8 cellular contexts compared by ENCODE assay signal in the genomic region with DNA sequence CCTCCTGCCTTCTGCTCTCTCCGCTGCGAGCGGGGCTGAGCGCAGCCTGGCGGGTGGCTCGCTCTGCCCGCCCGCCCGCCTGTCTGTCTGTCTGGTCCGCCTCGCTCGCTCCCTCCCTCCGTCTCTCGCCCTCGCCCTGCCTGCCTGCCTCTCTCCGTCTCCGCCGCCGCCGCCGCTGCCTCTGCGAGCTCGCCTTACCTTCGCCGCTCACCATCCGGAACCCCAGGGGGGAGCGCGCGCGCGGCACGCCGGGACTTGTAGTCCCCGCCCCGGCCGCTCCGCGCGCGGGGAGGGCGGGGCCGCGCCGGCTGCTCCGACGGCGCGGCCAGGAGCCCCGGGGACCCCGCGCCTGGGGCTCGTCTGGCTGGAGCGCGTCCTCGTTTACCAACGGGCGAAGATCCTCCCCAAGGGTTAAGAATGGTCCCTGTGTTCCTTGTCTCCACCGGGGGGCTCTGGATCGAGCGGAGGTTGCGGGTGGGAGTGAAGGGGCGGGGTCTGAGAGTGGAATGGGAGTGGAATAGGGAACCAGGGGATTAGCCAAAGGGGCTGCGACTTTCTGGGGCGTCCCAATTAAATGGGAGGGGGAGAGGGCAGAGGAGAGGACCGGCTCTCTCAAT. TPM values are rescaled to one million over a fixed set of nuclear protein-coding genes. Genes with fewer than 3 reads are reported as not detected.
A peak's percentile ranks its signal among the peaks of the same experiment; 100 is the strongest.
DNase-seq lines count a peak whose midpoint lies in the region; ATAC-seq and TF ChIP-seq lines count a peak whose summit lies in the region.

A gene with protein sequence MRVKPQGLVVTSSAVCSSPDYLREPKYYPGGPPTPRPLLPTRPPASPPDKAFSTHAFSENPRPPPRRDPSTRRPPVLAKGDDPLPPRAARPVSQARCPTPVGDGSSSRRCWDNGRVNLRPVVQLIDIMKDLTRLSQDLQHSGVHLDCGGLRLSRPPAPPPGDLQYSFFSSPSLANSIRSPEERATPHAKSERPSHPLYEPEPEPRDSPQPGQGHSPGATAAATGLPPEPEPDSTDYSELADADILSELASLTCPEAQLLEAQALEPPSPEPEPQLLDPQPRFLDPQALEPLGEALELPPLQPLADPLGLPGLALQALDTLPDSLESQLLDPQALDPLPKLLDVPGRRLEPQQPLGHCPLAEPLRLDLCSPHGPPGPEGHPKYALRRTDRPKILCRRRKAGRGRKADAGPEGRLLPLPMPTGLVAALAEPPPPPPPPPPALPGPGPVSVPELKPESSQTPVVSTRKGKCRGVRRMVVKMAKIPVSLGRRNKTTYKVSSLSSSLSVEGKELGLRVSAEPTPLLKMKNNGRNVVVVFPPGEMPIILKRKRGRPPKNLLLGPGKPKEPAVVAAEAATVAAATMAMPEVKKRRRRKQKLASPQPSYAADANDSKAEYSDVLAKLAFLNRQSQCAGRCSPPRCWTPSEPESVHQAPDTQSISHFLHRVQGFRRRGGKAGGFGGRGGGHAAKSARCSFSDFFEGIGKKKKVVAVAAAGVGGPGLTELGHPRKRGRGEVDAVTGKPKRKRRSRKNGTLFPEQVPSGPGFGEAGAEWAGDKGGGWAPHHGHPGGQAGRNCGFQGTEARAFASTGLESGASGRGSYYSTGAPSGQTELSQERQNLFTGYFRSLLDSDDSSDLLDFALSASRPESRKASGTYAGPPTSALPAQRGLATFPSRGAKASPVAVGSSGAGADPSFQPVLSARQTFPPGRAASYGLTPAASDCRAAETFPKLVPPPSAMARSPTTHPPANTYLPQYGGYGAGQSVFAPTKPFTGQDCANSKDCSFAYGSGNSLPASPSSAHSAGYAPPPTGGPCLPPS (N-terminal part only) (minus strand): TSS at position 183 of the 617 bp plus-strand sequence. CDS start 52,029 bp downstream, outside the sequence.

- H3K9me3 Mint-ChIP-seq in CD4-positive, alpha-beta memory T cell: no peaks in the 10 kb centered on the region
- H3K9me3 Mint-ChIP-seq in nephron progenitor cell: no peaks in the 10 kb centered on the region

- no peaks in the 10 kb centered on the region for H3K36me3 ChIP-seq in CD4-positive, alpha-beta memory T cell (ENCODE audit: insufficient read depth, low read length)
- H3K36me3 ChIP-seq in Loucy (ENCODE audit: insufficient read depth, low read length): no peaks in the 10 kb centered on the region

- CTCF ChIA-PET in CD4-positive, alpha-beta memory T cell (lab: Charles Lee; ENCODE audit: partially characterized antibody): interaction anchor here (0.9 to 18.9 kb wide), 16 partner anchors 34 to 305 kb away, joined by 3 to 550 read pairs (median 7); a partner anchor contains a TSS

- no peaks in the 10 kb centered on the region for H3K9me2 ChIP-seq in Loucy (replicated peaks; ENCODE audit: low read depth, low read length)

- peaks cover 47% of the 10 kb centered on the region for H3K79me2 ChIP-seq in Loucy (ENCODE audit: insufficient read depth, low read length)

- peak within 1 kb of the TSS; percentile 52 for H3K4me2 ChIP-seq in Loucy (ENCODE audit: low read depth, low read length, poor library complexity, severe bottlenecking)

- peak within 1 kb of the TSS; percentile 63 for H3K27ac ChIP-seq in CD4-positive, alpha-beta memory T cell (ENCODE audit: low read depth, low read length)

- peak; percentile 53 for ATAC-seq in GM21529 (IDR thresholded peaks at IDR 0.05; ENCODE audit: unreplicated experiment)

- H3K27ac Mint-ChIP-seq in CD4-positive, alpha-beta memory T cell: peak within 1 kb of the TSS; percentile 88 to 94 (median 92)
- peak within 1 kb of the TSS; percentile 75 for H3K27ac Mint-ChIP-seq in nephron progenitor cell

- peaks cover 17% of the 10 kb centered on the region; the same call in 1 of the 2 replicates for H3F3A ChIP-seq in Loucy (ENCODE audit: low read depth)

- peak within 1 kb of the TSS; percentile 29 to 79 for H3K4me3 ChIP-seq in CD4-positive, alpha-beta memory T cell (ENCODE audit: low read length in 2 of 2)
- H3K4me3 ChIP-seq in Loucy (ENCODE audit: low read length, poor library complexity, severe bottlenecking): peak within 1 kb of the TSS; percentile 79

- POLR2A ChIA-PET in CD4-positive, alpha-beta memory T cell (lab: Charles Lee; ENCODE audit: partially characterized antibody): interaction anchor here (0.5 to 6.3 kb wide), 18 partner anchors 10 to 449 kb away, joined by 3 to 36 read pairs (median 4); a partner anchor contains a TSS

- H3K27me3 ChIP-seq in CD4-positive, alpha-beta memory T cell (ENCODE audit: insufficient read depth, low read length): no peaks in the 10 kb centered on the region
- H3K27me3 ChIP-seq in Loucy (ENCODE audit: insufficient read depth, low read length, poor library complexity, severe bottlenecking): no peaks in the 10 kb centered on the region

- intact Hi-C loops in CD4-positive, alpha-beta memory T cell (cut with micrococcal nuclease): loop anchor here (1.0 kb wide), 2 partner anchors 36 to 81 kb away; no protein-coding TSS in a partner anchor

- peak within 1 kb of the TSS; percentile 88 for H2AFZ ChIP-seq in Loucy (ENCODE audit: low read length)

- peaks cover 16 to 65% (median 39%) of the 10 kb centered on the region in 4 donors for H3K4me1 Mint-ChIP-seq in CD4-positive, alpha-beta memory T cell
- no peaks in the 10 kb centered on the region for H3K4me1 Mint-ChIP-seq in nephron progenitor cell

- H3K4me1 ChIP-seq in CD4-positive, alpha-beta memory T cell (ENCODE audit: insufficient read depth, low read length): peaks cover 55% of the 10 kb centered on the region
- peaks cover 66% of the 10 kb centered on the region for H3K4me1 ChIP-seq in Loucy (ENCODE audit: insufficient read depth, low read length, poor library complexity, severe bottlenecking)

- peak; percentile 90 to 94 (median 91) for DNase-seq in CD4-positive, alpha-beta memory T cell
- DNase-seq in SIG-M5 treated with dmso at 0.1 percent for 504 hours (lab: John Stamatoyannopoulos, UW; ENCODE audit: unreplicated experiment) (peak; percentile 75), fibroblast of the conjunctiva (ENCODE audit: low read depth) (peak; percentile 75), nephron progenitor cell (peak; percentile 96)
- peak; percentile 96 for DNase-seq in activated effector memory CD4-positive, alpha-beta T cell treated with anti-CD3 and anti-CD28 coated beads, Interleukin-2, amount 50 U/mL, for 16 hours
- peak; percentile 85 for DNase-seq in stimulated activated naive CD4-positive, alpha-beta T cell treated with Interleukin-2 at 50 U/mL for 16 hours (lab: John Stamatoyannopoulos, UW)

- peak within 1 kb of the TSS; percentile 86 to 98 (median 92) for H3K4me3 Mint-ChIP-seq in CD4-positive, alpha-beta memory T cell
- H3K4me3 Mint-ChIP-seq in nephron progenitor cell: peak within 1 kb of the TSS; percentile 93

- peaks cover 36% of the 10 kb centered on the region for H4K20me1 ChIP-seq in Loucy (ENCODE audit: insufficient read depth, low read length, poor library complexity, severe bottlenecking)

- H3K9me3 ChIP-seq in CD4-positive, alpha-beta memory T cell (ENCODE audit: control insufficient read depth in 1 of 2, low read length in 2 of 2): no peaks in the 10 kb centered on the region
- no peaks in the 10 kb centered on the region for H3K9me3 ChIP-seq in Loucy (ENCODE audit: insufficient read depth, low read depth, low read length)

- TF ChIP-seq CTCF in Loucy (conservative IDR thresholded peaks at IDR 0.05; ENCODE audit: low read length) (no peak), nephron progenitor cell (IDR thresholded peaks at IDR 0.05) (no peak)

- peaks cover 0 to 5% of the 10 kb centered on the region in 2 donors for H3K36me3 Mint-ChIP-seq in CD4-positive, alpha-beta memory T cell
- H3K36me3 Mint-ChIP-seq in nephron progenitor cell (ENCODE audit: low read depth): no peaks in the 10 kb centered on the region

- H3K9ac ChIP-seq in Loucy (ENCODE audit: low read depth, low read length, poor library complexity, severe bottlenecking): peak within 1 kb of the TSS; percentile 89

- no peaks in the 10 kb centered on the region for H3K27me3 Mint-ChIP-seq in CD4-positive, alpha-beta memory T cell
- H3K27me3 Mint-ChIP-seq in nephron progenitor cell (ENCODE audit: low read depth, poor library complexity): no peaks in the 10 kb centered on the region

RNA-seq across cellular contexts. Expression of the gene that starts here (rescaled TPM):
- 10 to 100 TPM; 18.4 to 19.2 TPM for total RNA-seq in CD4-positive, alpha-beta memory T cell
- 1 to 10 TPM in 1 of 2 donors, under 1 TPM in 1; 0.02 to 1.7 TPM for polyA plus RNA-seq in CD4-positive, alpha-beta memory T cell

Comparison
In these comparisons a context has a peak if more than half of its experiments do, and no peak if none do; other contexts are left out.
1. Peak in every context shown above with its lines: DNase-seq, ATAC-seq, H3K4me3 ChIP-seq and H3K27ac ChIP-seq.